In the genomic region with DNA sequence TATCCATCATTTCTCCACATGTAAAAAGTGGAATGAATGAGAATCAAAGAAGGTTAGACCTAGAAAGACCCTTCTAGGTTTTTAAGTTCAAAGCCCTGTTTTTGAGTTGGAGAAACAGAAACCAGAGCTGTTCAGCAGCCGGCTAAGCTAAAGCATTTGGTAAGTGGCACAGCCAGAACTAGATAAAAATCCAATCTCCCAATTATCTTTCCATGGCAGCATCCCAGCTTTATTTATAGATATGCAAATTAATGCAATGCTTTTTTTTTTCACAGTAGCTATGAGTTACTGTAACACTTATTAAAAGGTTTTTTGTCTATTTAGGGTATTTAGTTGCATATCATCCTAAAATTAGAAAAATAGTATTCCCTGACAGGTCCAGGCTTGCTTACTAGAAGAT, we compare ENCODE assay signal across 22 cellular contexts.
DNase-seq lines count a peak whose midpoint lies in the region; ATAC-seq and TF ChIP-seq lines count a peak whose summit lies in the region.
"Had no signal": no experiment of that assay in that cellular context is flagged by ENCODE, and none has a peak within 500 bp of the region (broad histone marks: within the 10 kb centered on the region; RNA-seq: fewer than 3 reads in every experiment).

No MANE protein-coding gene starts in this region.

- no peak for DNase-seq in heart left ventricle
- DNase-seq in Right ventricle myocardium superior, result no peak
- DNase-seq in NCI-H1694 (lab: John Stamatoyannopoulos, UW), result peak; percentile 32
- peak; percentile 10 for DNase-seq in cerebellum (ENCODE audit: low spot score)
- DNase-seq in LoVo (ENCODE audit: low spot score), result no peak
- no peak for DNase-seq in GOT3 (lab: John Stamatoyannopoulos, UW)
- no peak for DNase-seq in NK-92 (lab: John Stamatoyannopoulos, UW; ENCODE audit: unreplicated experiment)
- DNase-seq: activated CD4-positive, alpha-beta T cell treated with anti-CD3 and anti-CD28 coated beads for 1 hour; activated naive CD4-positive, alpha-beta T cell treated with anti-CD3 and anti-CD28 coated beads for 36 hours; activated T-cell treated with anti-CD3 and anti-CD28 coated beads, Interleukin-2, amount 50 U/mL, for 4 hours; DMS153; effector memory CD4-positive, alpha-beta T cell; GDM1; naive thymus-derived CD4-positive, alpha-beta T cell; NCI-H187; NCI-H748 treated with DMSO at 0.1 percent for 48 hours; OCI-M1; right cardiac atrium had no signal

- H3K27ac ChIP-seq in heart left ventricle (peak overlapping the region; percentile 62 to 90 (median 81)), subcutaneous abdominal adipose tissue (ENCODE audit: low read depth, low read length) (peak overlapping the region; percentile 39)
- H3K27ac ChIP-seq: C4-2B had no signal

- 42 to 54% (median 47%) methylated on average over 1 of the region's 1 CpG for WGBS in heart left ventricle, 4 donors

- intact Hi-C loops in heart left ventricle (cut with DNase I) (loop anchor here in 4 of 10 donors (5.0 to 10.0 kb wide), 3 partner anchors 63 to 86 kb away; partner anchors contain the start of gene NIBAN1 (in 2 of the 4)), Right ventricle myocardium superior (cut with DNase I) (loop anchor here (10.0 kb wide), 1 partner anchor 64 kb away; no protein-coding TSS in a partner anchor)

- H3K9ac ChIP-seq in subcutaneous abdominal adipose tissue (ENCODE audit: low read length in 5 of 5), result no peak overlapping the region

- H3K4me1 ChIP-seq in heart left ventricle, result peaks cover 0 to 89% (median 60%) of the 10 kb centered on the region in 12 donors
- H3K4me1 ChIP-seq in subcutaneous abdominal adipose tissue (ENCODE audit: control insufficient read depth in 5 of 5, insufficient read depth in 5 of 5, low read length in 5 of 5), result no peaks in the 10 kb centered on the region

- H3K4me3 ChIP-seq in heart left ventricle, result no peak overlapping the region
- H3K4me3 ChIP-seq in subcutaneous abdominal adipose tissue (ENCODE audit: low read depth in 1 of 5, low read length in 5 of 5), result no peak overlapping the region
- H3K4me3 ChIP-seq: suprapubic skin had no signal

- no peak for TF ChIP-seq POLR2A in heart left ventricle (IDR thresholded peaks at IDR 0.05)

- no peak for TF ChIP-seq CTCF in heart left ventricle (IDR thresholded peaks at IDR 0.05)

- no peak for ATAC-seq in heart left ventricle
- ATAC-seq in Right ventricle myocardium superior (ENCODE audit: poor library complexity), result no peak
- ATAC-seq: esophagus mucosa; naive thymus-derived CD4-positive, alpha-beta T cell had no signal

- H3K36me3 ChIP-seq in heart left ventricle, result peaks cover 0 to 48% (median 21%) of the 10 kb centered on the region in 9 donors
- H3K36me3 ChIP-seq in subcutaneous abdominal adipose tissue (ENCODE audit: control insufficient read depth in 5 of 5, insufficient read depth in 5 of 5, low read length in 5 of 5), result peaks cover 0 to 2% (median 0%) of the 10 kb centered on the region in 5 donors
- H3K36me3 ChIP-seq: suprapubic skin had no signal

- H3K27me3 ChIP-seq in heart left ventricle (no peaks in the 10 kb centered on the region), subcutaneous abdominal adipose tissue (ENCODE audit: control insufficient read depth in 5 of 5, insufficient read depth in 4 of 5, low read length in 5 of 5) (no peaks in the 10 kb centered on the region)
- H3K27me3 ChIP-seq: suprapubic skin had no signal

- no peaks in the 10 kb centered on the region for H3K9me3 ChIP-seq in heart left ventricle
- H3K9me3 ChIP-seq in subcutaneous abdominal adipose tissue (ENCODE audit: control insufficient read depth in 5 of 5, low read length in 5 of 5), result no peaks in the 10 kb centered on the region
- H3K9me3 ChIP-seq: suprapubic skin had no signal

Comparison
In these comparisons a context has a peak if more than half of its experiments do, and no peak if none do; other contexts are left out.
1. DNase-seq: peak in NCI-H1694 (single experiment) and cerebellum (single experiment); none in heart left ventricle (0 of 5), Right ventricle myocardium superior (single experiment), LoVo (single experiment), GOT3 (single experiment) and NK-92 (single experiment).